Comparison of ENCODE assay signal across 14 cellular contexts in the genomic region with DNA sequence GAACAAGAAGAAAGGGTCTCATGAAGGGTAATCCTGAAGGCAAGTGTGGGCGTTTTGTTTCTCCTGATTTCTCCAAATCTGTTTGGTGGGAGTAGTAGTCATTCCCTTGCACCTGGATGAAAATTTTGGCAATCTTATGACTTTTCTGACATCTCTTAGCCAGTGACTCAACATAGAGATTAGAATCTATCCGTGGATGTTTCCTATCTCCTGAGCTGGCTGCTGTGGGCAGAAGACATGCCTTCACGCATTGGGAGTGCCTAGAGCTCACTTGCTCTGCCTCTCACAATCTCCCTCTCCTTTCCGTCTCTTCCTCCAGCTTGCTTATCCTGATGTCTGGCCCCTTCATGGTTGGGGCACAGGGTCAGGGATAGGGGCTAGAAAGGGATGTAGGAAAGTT.
DNase-seq lines count a peak whose midpoint lies in the region; ATAC-seq, FAIRE-seq and TF ChIP-seq lines count a peak whose summit lies in the region.
"Had no signal": no experiment of that assay in that cellular context is flagged by ENCODE, and none has a peak within 500 bp of the region (broad histone marks: within the 10 kb centered on the region; RNA-seq: fewer than 3 reads in every experiment).

No MANE protein-coding gene starts in this region.

- DNase-seq in SK-N-SH, result no peak
- DNase-seq in H1 (ENCODE audit: low read depth in 1 of 2, low spot score in 2 of 2), result no peak
- DNase-seq in osteoblast (ENCODE audit: insufficient read length, low spot score, missing footprints), result peak; percentile 1
- no peak for DNase-seq in CD8-positive, alpha-beta T cell
- no peak for DNase-seq in HTR-8/SVneo (ENCODE audit: insufficient read length, low spot score)
- DNase-seq in T-helper 2 cell treated with Interferon-gamma antibody and Interleukin-4, amounts not matched to agents 5 μg/mL and 100 μg/mL, for 36 hours (ENCODE audit: low spot score), result no peak
- DNase-seq: DMS53 had no signal

- no peaks in the 10 kb centered on the region for H3K9me3 Mint-ChIP-seq in CD8-positive, alpha-beta T cell
- H3K9me3 Mint-ChIP-seq in T-helper 2 cell treated with Interferon-gamma antibody and Interleukin-4, amounts not matched to agents 5 μg/mL and 100 μg/mL, for 36 hours, result no peaks in the 10 kb centered on the region

- TF ChIP-seq EP300 in SK-N-SH (IDR thresholded peaks at IDR 0.05; ENCODE audit: borderline replicate concordance in 1 of 2, low read depth in 1 of 2, low read length in 1 of 2) (no peak), H1 (IDR thresholded peaks at IDR 0.05; ENCODE audit: borderline replicate concordance in 1 of 2, low read depth in 2 of 2, low read length in 2 of 2) (no peak)

- H3K27me3 ChIP-seq in SK-N-SH (ENCODE audit: insufficient read depth) (no peaks in the 10 kb centered on the region), H1 (replicated peaks in 1 of 4; ENCODE audit: control insufficient read depth in 3 of 4, extremely low read depth in 1 of 4, insufficient read depth in 3 of 4, low read length in 3 of 4) (no peaks in the 10 kb centered on the region), osteoblast (ENCODE audit: insufficient read depth, low read length) (no peaks in the 10 kb centered on the region)
- H3K27me3 ChIP-seq in CD8-positive, alpha-beta T cell (ENCODE audit: insufficient read depth, low read length), result no peaks in the 10 kb centered on the region

- H3K79me2 ChIP-seq in SK-N-SH (ENCODE audit: insufficient read depth) (no peaks in the 10 kb centered on the region), H1 (ENCODE audit: control insufficient read depth in 1 of 2, insufficient read depth in 2 of 2, low read length in 2 of 2) (no peaks in the 10 kb centered on the region), osteoblast (ENCODE audit: insufficient read depth, low read length) (no peaks in the 10 kb centered on the region)

- H3K36me3 ChIP-seq in SK-N-SH (replicated peaks in 1 of 2; ENCODE audit: control insufficient read depth in 1 of 2, insufficient read depth in 2 of 2, low read length in 1 of 2), result no peaks in the 10 kb centered on the region
- H3K36me3 ChIP-seq in H1 (ENCODE audit: control insufficient read depth in 2 of 4, insufficient read depth in 4 of 4, low read length in 3 of 4), result no peaks in the 10 kb centered on the region; a peak in 1 of 8 replicates
- H3K36me3 ChIP-seq in osteoblast (ENCODE audit: insufficient read depth, low read length), result no peaks in the 10 kb centered on the region
- no peaks in the 10 kb centered on the region for H3K36me3 ChIP-seq in CD8-positive, alpha-beta T cell (ENCODE audit: insufficient read depth, low read length)

- H2AFZ ChIP-seq in SK-N-SH (ENCODE audit: low read depth), result no peak overlapping the region
- H2AFZ ChIP-seq in H1 (ENCODE audit: low read length), result no peak overlapping the region; the same call in 1 of the 2 replicates
- no peak overlapping the region for H2AFZ ChIP-seq in osteoblast (ENCODE audit: low read length)

- H3F3A ChIP-seq in SK-N-SH (replicated peaks; ENCODE audit: insufficient read depth), result peaks cover 3% of the 10 kb centered on the region

- no peaks in the 10 kb centered on the region for H3K36me3 Mint-ChIP-seq in CD8-positive, alpha-beta T cell
- no peaks in the 10 kb centered on the region for H3K36me3 Mint-ChIP-seq in T-helper 2 cell treated with Interferon-gamma antibody and Interleukin-4, amounts not matched to agents 5 μg/mL and 100 μg/mL, for 36 hours (ENCODE audit: low read depth)

- H3K27ac Mint-ChIP-seq in CD8-positive, alpha-beta T cell, result no peak overlapping the region
- H3K27ac Mint-ChIP-seq in T-helper 2 cell treated with Interferon-gamma antibody and Interleukin-4, amounts not matched to agents 5 μg/mL and 100 μg/mL, for 36 hours, result no peak overlapping the region

- no peak overlapping the region for H3K4me3 Mint-ChIP-seq in CD8-positive, alpha-beta T cell
- H3K4me3 Mint-ChIP-seq in T-helper 2 cell treated with Interferon-gamma antibody and Interleukin-4, amounts not matched to agents 5 μg/mL and 100 μg/mL, for 36 hours, result no peak overlapping the region

- no peaks in the 10 kb centered on the region for H3K4me1 Mint-ChIP-seq in CD8-positive, alpha-beta T cell (ENCODE audit: low read depth)
- no peaks in the 10 kb centered on the region for H3K4me1 Mint-ChIP-seq in T-helper 2 cell treated with Interferon-gamma antibody and Interleukin-4, amounts not matched to agents 5 μg/mL and 100 μg/mL, for 36 hours (ENCODE audit: low read depth)

- no peaks in the 10 kb centered on the region for H3K79me1 ChIP-seq in H1 (ENCODE audit: low read depth, low read length)

- no peak overlapping the region for H2BK5ac ChIP-seq in H1 (ENCODE audit: low read depth, low read length)

- H3K9me3 ChIP-seq in SK-N-SH, result no peaks in the 10 kb centered on the region
- H3K9me3 ChIP-seq in H1 (ENCODE audit: insufficient read depth in 2 of 2, low read depth in 1 of 2, low read length in 1 of 2), result no peaks in the 10 kb centered on the region
- no peaks in the 10 kb centered on the region for H3K9me3 ChIP-seq in osteoblast (ENCODE audit: low read depth, low read length)
- no peaks in the 10 kb centered on the region for H3K9me3 ChIP-seq in CD8-positive, alpha-beta T cell (ENCODE audit: low read length)

- no peak overlapping the region for H4K8ac ChIP-seq in H1 (ENCODE audit: extremely low read depth, insufficient read depth, low read length)

- H3K27ac ChIP-seq in SK-N-SH (ENCODE audit: low read depth in 2 of 2, low read length in 1 of 2) (no peak overlapping the region; a peak in 1 of 4 replicates), H1 (ENCODE audit: low read depth, low read length) (no peak overlapping the region), osteoblast (ENCODE audit: low read depth, low read length) (no peak overlapping the region)
- H3K27ac ChIP-seq in CD8-positive, alpha-beta T cell (ENCODE audit: low read depth, low read length), result no peak overlapping the region
- H3K27ac ChIP-seq: 22Rv1 had no signal

- no peak overlapping the region for H4K91ac ChIP-seq in H1 (replicated peaks; ENCODE audit: insufficient read length, low read length)

- no peak for TF ChIP-seq RAD21 in SK-N-SH (IDR thresholded peaks at IDR 0.05; ENCODE audit: low read length)
- no peak for TF ChIP-seq RAD21 in H1 (IDR thresholded peaks at IDR 0.05 in 1 of 2, conservative IDR thresholded peaks at IDR 0.05 in 1 of 2; ENCODE audit: low read depth in 2 of 2, low read length in 2 of 2)

- H2AK5ac ChIP-seq in H1 (ENCODE audit: low read depth, low read length), result no peak overlapping the region

- H3K4me3 ChIP-seq in SK-N-SH (ENCODE audit: low read depth in 2 of 2, low read length in 1 of 2), result no peak overlapping the region
- H3K4me3 ChIP-seq in H1 (ENCODE audit: extremely low read depth in 1 of 4, insufficient read depth in 2 of 4, low read depth in 3 of 4, low read length in 4 of 4), result no peak overlapping the region
- no peak overlapping the region for H3K4me3 ChIP-seq in osteoblast (ENCODE audit: insufficient read depth, low read length)
- H3K4me3 ChIP-seq in CD8-positive, alpha-beta T cell (ENCODE audit: low read depth, low read length), result no peak overlapping the region
- H3K4me3 ChIP-seq: GM12878 had no signal

- TF ChIP-seq POLR2A in H1 (IDR thresholded peaks at IDR 0.05; ENCODE audit: control extremely low read depth in 1 of 2, low read depth in 2 of 2, low read length in 2 of 2), result no peak

- H3K27me3 Mint-ChIP-seq in CD8-positive, alpha-beta T cell (ENCODE audit: low read depth), result peaks cover 3% of the 10 kb centered on the region
- H3K27me3 Mint-ChIP-seq in T-helper 2 cell treated with Interferon-gamma antibody and Interleukin-4, amounts not matched to agents 5 μg/mL and 100 μg/mL, for 36 hours (ENCODE audit: low read depth), result no peaks in the 10 kb centered on the region

- no peak overlapping the region for H2BK15ac ChIP-seq in H1 (ENCODE audit: low read length)

- H3K9ac ChIP-seq in SK-N-SH, result no peak overlapping the region
- H3K9ac ChIP-seq in H1 (replicated peaks in 1 of 4; ENCODE audit: extremely low read depth in 1 of 4, low read depth in 3 of 4, low read length in 3 of 4), result no peak overlapping the region

- H3K56ac ChIP-seq in H1 (replicated peaks; ENCODE audit: insufficient read length, low read depth, low read length), result no peak overlapping the region

- no peak overlapping the region for H2BK20ac ChIP-seq in H1 (ENCODE audit: low read length)

- no peak overlapping the region for H3K14ac ChIP-seq in H1 (ENCODE audit: insufficient read length)

- FAIRE-seq in H1 (lab: Jason Lieb, UNC) (no peak), HTR-8/SVneo (lab: Jason Lieb, UNC) (no peak)
- FAIRE-seq: GM12878, GM18507, H54, HepG2 had no signal

- H4K20me1 ChIP-seq in SK-N-SH (ENCODE audit: insufficient read depth) (no peaks in the 10 kb centered on the region), H1 (replicated peaks in 1 of 2; ENCODE audit: control insufficient read depth in 1 of 2, insufficient read depth in 2 of 2, low read length in 2 of 2) (no peaks in the 10 kb centered on the region), osteoblast (ENCODE audit: insufficient read depth, low read length) (no peaks in the 10 kb centered on the region)

- H3K18ac ChIP-seq in H1 (ENCODE audit: extremely low read depth, low read length), result no peak overlapping the region

- no peaks in the 10 kb centered on the region for H3K9me2 ChIP-seq in SK-N-SH

- no peaks in the 10 kb centered on the region for H3K23me2 ChIP-seq in H1 (ENCODE audit: low read depth, low read length)

- WGBS in SK-N-SH (ENCODE audit: low lambda C conversion rate), result 45% methylated on average over 4 of the region's 4 CpGs
- 92% methylated on average over 4 of the region's 4 CpGs; no CpG with 5 or more reads in 1 of the 2 experiments for WGBS in H1 (ENCODE audit: extremely low coverage in 1 of 2, insufficient coverage in 1 of 2, insufficient read length in 1 of 2, insufficient replicate concordance in 2 of 2, low coverage in 1 of 2, low lambda C conversion rate in 2 of 2, missing lambda C conversion rate in 1 of 2), 2 experiments

- no peak overlapping the region for H3K4me2 ChIP-seq in SK-N-SH
- H3K4me2 ChIP-seq in H1 (ENCODE audit: insufficient read depth in 1 of 2, low read depth in 2 of 2, low read length in 2 of 2), result no peak overlapping the region
- no peak overlapping the region for H3K4me2 ChIP-seq in osteoblast (ENCODE audit: insufficient read depth, low read length)

- H4K5ac ChIP-seq in H1 (ENCODE audit: insufficient read length, low read depth, low read length), result no peak overlapping the region

- H2BK12ac ChIP-seq in H1 (ENCODE audit: low read depth, low read length), result 0 out of 2 replicates have a peak overlapping the region, but pooled peaks have one; percentile 1

- ATAC-seq in SK-N-SH treated with all-trans-retinoic acid at 6 μM for 48 hours, result no peak; the same call in 2 of the 3 replicates
- no peak for ATAC-seq in CD8-positive, alpha-beta T cell
- ATAC-seq: GM12878, HCT116, HepG2 had no signal

- H3K23ac ChIP-seq in H1 (ENCODE audit: insufficient read length), result no peak overlapping the region

- peaks cover 16 to 26% of the 10 kb centered on the region in 2 experiments; a peak in 3 of 4 replicates for H3K4me1 ChIP-seq in SK-N-SH (ENCODE audit: control insufficient read depth in 1 of 2, insufficient read depth in 2 of 2, low read depth in 1 of 2, low read length in 1 of 2)
- H3K4me1 ChIP-seq in H1 (replicated peaks in 1 of 4; ENCODE audit: control insufficient read depth in 3 of 4, insufficient read depth in 4 of 4, low read length in 3 of 4), result peaks cover 3 to 22% (median 18%) of the 10 kb centered on the region in 4 experiments; a peak in 6 of 7 replicates
- peaks cover 20% of the 10 kb centered on the region for H3K4me1 ChIP-seq in osteoblast (ENCODE audit: insufficient read depth, low read length)
- H3K4me1 ChIP-seq in CD8-positive, alpha-beta T cell (ENCODE audit: insufficient read depth, low read length), result no peaks in the 10 kb centered on the region

- no peak overlapping the region for H3K4ac ChIP-seq in H1 (replicated peaks; ENCODE audit: insufficient read length, low read depth, low read length)

- intact Hi-C loops in CD8-positive, alpha-beta T cell (cut with DNase I, micrococcal nuclease), result no loop called here

- POLR2A ChIA-PET in SK-N-SH (lab: Yijun Ruan, JAX) (no interaction called here), H1 (lab: Charles Lee; ENCODE audit: partially characterized antibody) (interaction anchor here (1.1 kb wide), 1 partner anchor 10 kb away, joined by 4 read pairs; no protein-coding TSS in a partner anchor)
- POLR2A ChIA-PET in CD8-positive, alpha-beta T cell (lab: Charles Lee), result no interaction called here

- CTCF ChIA-PET in SK-N-SH (lab: Yijun Ruan, JAX), result interaction anchor here (1.5 kb wide), 1 partner anchor 10 kb away, joined by 5 read pairs; no protein-coding TSS in a partner anchor
- CTCF ChIA-PET in H1 (lab: Charles Lee; ENCODE audit: partially characterized antibody), result interaction anchor here (1.3 kb wide), 1 partner anchor 60 kb away, joined by 3 read pairs; no protein-coding TSS in a partner anchor
- CTCF ChIA-PET in CD8-positive, alpha-beta T cell (lab: Charles Lee), result interaction anchor here (1.3 kb wide), 1 partner anchor 17 kb away, joined by 4 read pairs; no protein-coding TSS in a partner anchor

- no peak overlapping the region for H2BK120ac ChIP-seq in H1 (replicated peaks; ENCODE audit: low read depth, low read length)

- TF ChIP-seq CTCF in SK-N-SH (IDR thresholded peaks at IDR 0.05) (no peak), H1 (IDR thresholded peaks at IDR 0.05; ENCODE audit: control extremely low read depth in 1 of 3, insufficient read depth in 1 of 3, low read depth in 1 of 3, low read length in 3 of 3) (no peak), osteoblast (IDR thresholded peaks at IDR 0.05; ENCODE audit: extremely low read depth, low read depth, low read length) (no peak)
- TF ChIP-seq CTCF in CD8-positive, alpha-beta T cell (IDR thresholded peaks at IDR 0.05), result no peak
